29 cellular contexts compared by ENCODE assay signal in the genomic region with DNA sequence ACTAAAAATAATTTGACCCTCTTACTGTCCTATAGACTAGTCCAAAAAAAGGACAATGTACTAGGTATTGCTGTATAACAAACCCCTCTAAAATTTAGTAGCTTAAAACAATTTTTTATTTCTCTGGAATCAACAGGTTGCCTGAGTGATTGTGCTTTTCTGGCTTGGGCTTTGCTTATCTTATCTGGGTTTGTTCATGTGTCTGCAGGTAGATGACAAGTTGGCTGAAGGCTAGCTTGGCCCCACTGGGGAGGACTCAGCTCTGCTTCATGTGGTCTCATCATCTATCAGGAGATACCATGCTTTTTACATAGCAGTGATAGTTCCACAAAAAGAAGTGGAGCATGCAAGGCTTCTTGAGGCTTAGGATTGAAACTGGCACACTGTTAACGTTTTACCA.
"Had no signal": no experiment of that assay in that cellular context is flagged by ENCODE, and none has a peak within 500 bp of the region (broad histone marks: within the 10 kb centered on the region; RNA-seq: fewer than 3 reads in every experiment).

No MANE protein-coding gene starts in this region.

- H3K27ac Mint-ChIP-seq: dendritic cell treated with granulocyte-macrophage colony-stimulating factor and Interleukin-4, amounts not matched to agents 40 ng/mL and 50 ng/mL, for 4 days; effector memory CD8-positive, alpha-beta T cell; endodermal cell had no signal

- H3K27me3 ChIP-seq: colonic mucosa, dorsolateral prefrontal cortex, esophagus muscularis mucosa, esophagus squamous epithelium, foreskin keratinocyte, gastrocnemius medialis, gastroesophageal sphincter, heart left ventricle, heart right ventricle had no signal

- FAIRE-seq: colon, endometrium, endothelial cell of umbilical vein, frontal cortex had no signal

- H3K4me1 ChIP-seq: colonic mucosa, esophagus muscularis mucosa, esophagus squamous epithelium, foreskin keratinocyte, gastrocnemius medialis, gastroesophageal sphincter, heart left ventricle, heart right ventricle had no signal

- H3K4me3 Mint-ChIP-seq: dendritic cell treated with granulocyte-macrophage colony-stimulating factor and Interleukin-4, amounts not matched to agents 40 ng/mL and 50 ng/mL, for 4 days; effector memory CD8-positive, alpha-beta T cell; endodermal cell had no signal

- H3K4me1 Mint-ChIP-seq: endodermal cell had no signal

- H3K9me3 ChIP-seq: colonic mucosa, esophagus muscularis mucosa, esophagus squamous epithelium, gastrocnemius medialis, gastroesophageal sphincter had no signal

- H3K27me3 Mint-ChIP-seq: dendritic cell treated with granulocyte-macrophage colony-stimulating factor and Interleukin-4, amounts not matched to agents 40 ng/mL and 50 ng/mL, for 4 days; effector memory CD8-positive, alpha-beta T cell had no signal

- ATAC-seq: effector memory CD8-positive, alpha-beta T cell; esophagus mucosa; foreskin keratinocyte; gastrocnemius medialis; gastroesophageal sphincter; heart left ventricle; heart right ventricle had no signal

- H3K4me3 ChIP-seq: colonic mucosa, coronary artery, dorsolateral prefrontal cortex, esophagus muscularis mucosa, esophagus squamous epithelium, gastrocnemius medialis, gastroesophageal sphincter, heart left ventricle, heart right ventricle had no signal

- DNase-seq: colonic mucosa; cortex of kidney; dermis blood vessel endothelial cell; dorsolateral prefrontal cortex; effector CD4-positive, alpha-beta T cell; effector CD8-positive, alpha-beta T cell; effector memory CD4-positive, alpha-beta T cell; effector memory CD8-positive, alpha-beta T cell; endodermal cell; erythroblast; esophagus squamous epithelium; foreskin fibroblast; foreskin keratinocyte; foreskin melanocyte; gastrocnemius medialis; glutamatergic neuron; head of caudate nucleus; heart left ventricle; heart right ventricle had no signal

- H3K36me3 ChIP-seq: colonic mucosa had no signal

- H3K27ac ChIP-seq: colonic mucosa, coronary artery, dorsolateral prefrontal cortex, epithelial cell of prostate, esophagus muscularis mucosa, esophagus squamous epithelium, foreskin keratinocyte, gastrocnemius medialis, gastroesophageal sphincter, heart left ventricle, heart right ventricle had no signal
